ENCODE assay signal across 9 cellular contexts in genomic region chr2:98329549-98329948, GRCh38. TPM values are rescaled to one million over a fixed set of nuclear protein-coding genes. Genes with fewer than 3 reads are reported as not detected.
"Had no signal": no experiment of that assay in that cellular context is flagged by ENCODE, and none has a peak within 500 bp of the region (broad histone marks: within the 10 kb centered on the region; RNA-seq: fewer than 3 reads in every experiment).

No MANE protein-coding gene starts in this region.

- H3K27ac ChIP-seq: HL-60, KMS-11 had no signal

- H3K4me2 ChIP-seq: KMS-11 had no signal

- H3K9ac ChIP-seq: KMS-11 had no signal

- FAIRE-seq: HepG2 had no signal

- ATAC-seq: HepG2 had no signal

- DNase-seq: IMR-90, KBM-7, KG1 had no signal

RNA-seq across cellular contexts. Expression of gene CNGA3, which starts 16.7 kb away (rescaled TPM):
- total RNA-seq: HepG2, HT-29, HT1080 had no signal
- polyA plus RNA-seq: HepG2, IgD-negative memory B cell, IMR-90 had no signal
